Comparison of ENCODE assay signal across 8 cellular contexts in the genomic region with DNA sequence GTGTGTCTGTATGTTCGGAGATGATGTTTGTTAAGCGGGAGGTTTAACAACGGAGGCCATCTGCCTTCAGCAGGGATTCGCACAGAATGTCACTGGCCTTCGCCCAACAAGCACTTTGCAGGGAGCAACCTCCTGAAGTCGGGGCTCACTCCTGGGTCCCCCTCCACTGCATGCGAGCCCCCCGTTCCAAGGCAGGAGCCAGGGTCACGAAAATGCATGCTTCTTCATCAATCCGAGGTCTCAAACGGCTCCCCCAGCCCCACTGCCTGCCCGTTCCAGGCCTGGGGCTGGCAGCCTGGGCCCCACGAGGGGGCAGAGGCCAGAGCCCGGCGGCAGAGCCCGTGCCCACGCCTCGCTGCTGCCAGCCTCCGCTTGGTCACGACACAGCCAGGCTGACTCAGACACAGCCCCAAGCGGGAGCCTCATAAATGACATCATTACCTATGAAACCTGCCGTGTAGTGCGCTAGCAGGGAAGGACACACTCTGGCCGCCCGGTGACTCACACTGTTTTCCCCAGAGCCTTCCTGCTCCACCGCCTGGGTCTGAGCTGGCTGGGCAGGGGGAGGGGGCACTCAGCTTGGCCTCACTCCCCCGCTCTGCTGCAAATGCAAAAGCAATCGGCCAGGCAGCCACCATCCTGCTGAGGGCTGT.
DNase-seq lines count a peak whose midpoint lies in the region; ATAC-seq lines count a peak whose summit lies in the region.

No MANE protein-coding gene starts in this region.

- peak; percentile 59 for DNase-seq in DMS79 treated with DMSO at 0.1 percent for 48 hours (lab: John Stamatoyannopoulos, UW)
- peak; percentile 52 for DNase-seq in NCI-H748 treated with DMSO at 0.1 percent for 48 hours (lab: John Stamatoyannopoulos, UW)
- DNase-seq in cerebellum (ENCODE audit: low spot score), result peak; percentile 85
- DNase-seq in lung microvascular endothelial cell (ENCODE audit: low read depth in 2 of 2), result peak; percentile 93 to 95
- no peak for DNase-seq in DMS114 treated with DMSO at 0.1 percent for 48 hours (lab: John Stamatoyannopoulos, UW; ENCODE audit: unreplicated experiment)
- no peak for DNase-seq in effector CD8-positive, alpha-beta T cell (lab: John Stamatoyannopoulos, UW)

- peak; percentile 90 for ATAC-seq in GM19025 (IDR thresholded peaks at IDR 0.05; ENCODE audit: low read depth, unreplicated experiment)
- peak; percentile 85 for ATAC-seq in HG03175 (IDR thresholded peaks at IDR 0.05; ENCODE audit: unreplicated experiment)

Comparison
In these comparisons a context has a peak if more than half of its experiments do, and no peak if none do; other contexts are left out.
1. DNase-seq: peak in DMS79 treated with DMSO at 0.1 percent for 48 hours (single experiment), NCI-H748 treated with DMSO at 0.1 percent for 48 hours (single experiment), cerebellum (single experiment) and lung microvascular endothelial cell (2 of 2); none in DMS114 treated with DMSO at 0.1 percent for 48 hours (single experiment) and effector CD8-positive, alpha-beta T cell (single experiment).